In genomic region chr4:172897046-172897445, GRCh38 we compare ENCODE assay signal across 8 cellular contexts.
"Had no signal": no experiment of that assay in that cellular context is flagged by ENCODE, and none has a peak within 500 bp of the region (broad histone marks: within the 10 kb centered on the region; RNA-seq: fewer than 3 reads in every experiment).

No MANE protein-coding gene starts in this region.

- H3K27ac ChIP-seq: HL-60 had no signal

- H3K9me3 ChIP-seq: HAP-1 had no signal

- H3K4me3 ChIP-seq: GM23338, HAP-1 had no signal

- FAIRE-seq: HepG2 had no signal

- DNase-seq: H7, HFFc6, KBM-7 had no signal

- H3K36me3 ChIP-seq: HAP-1 had no signal

- H3K4me1 ChIP-seq: HAP-1 had no signal

- ATAC-seq: GM23338, HCT116, HepG2 had no signal

- H2AFZ ChIP-seq: GM23338 had no signal

- H3K4me2 ChIP-seq: GM23338 had no signal
